Comparison of ENCODE assay signal across 1 cellular context in the genomic region with DNA sequence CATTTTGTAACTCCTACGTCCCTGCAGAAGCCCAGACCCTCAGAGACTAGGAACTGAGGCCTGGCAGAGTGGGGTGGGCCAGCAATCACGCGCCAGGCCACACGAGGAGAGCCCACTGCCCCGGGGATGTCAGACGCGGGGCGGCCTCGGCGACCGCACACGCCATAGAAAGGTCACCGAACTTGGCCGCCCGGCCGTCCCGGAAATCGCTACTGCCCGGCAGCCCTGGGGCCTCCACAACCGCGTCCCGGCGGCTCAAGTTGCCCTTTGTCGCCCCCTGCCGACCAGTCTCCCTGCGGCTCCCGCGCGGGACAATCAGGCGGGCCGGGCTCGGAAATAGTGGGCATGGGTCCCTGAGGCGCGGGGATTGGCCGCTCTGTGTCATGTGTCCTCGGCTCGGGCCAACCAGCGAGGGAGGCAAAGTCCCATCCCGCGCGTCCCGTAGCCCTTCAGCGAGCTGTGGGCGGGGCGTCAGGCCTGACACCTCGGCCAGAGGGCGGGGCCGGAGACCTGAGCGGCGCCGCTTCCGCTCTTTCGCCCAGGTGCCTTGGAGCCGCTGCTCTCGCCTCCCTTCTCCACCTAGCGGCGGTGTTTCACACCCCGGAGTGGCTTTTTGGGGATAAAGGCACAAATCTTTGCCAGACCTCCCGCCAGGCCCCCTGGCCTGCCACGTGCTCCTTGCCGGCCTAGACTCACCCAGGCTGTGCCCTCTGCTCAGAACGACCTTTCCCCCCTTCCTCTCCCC.
TF ChIP-seq lines count a peak whose summit lies in the region.

No MANE protein-coding gene starts in this region.

TF ChIP-seq in K562, 482 proteins besides CTCF, POLR2A, EP300 and RAD21 (continued from another document and continues in another):
- TF ChIP-seq HOMEZ (CRISPR knock-in tag; IDR thresholded peaks at IDR 0.05) (no peak), PRDM10 (IDR thresholded peaks at IDR 0.05; ENCODE audit: partially characterized antibody) (peak; percentile 9), ZNF384 (IDR thresholded peaks at IDR 0.05; ENCODE audit: low read depth, low read length) (no peak), ZNF584 (CRISPR knock-in tag; IDR thresholded peaks at IDR 0.05; ENCODE audit: low read depth) (0 out of 2 replicates have a peak, but pooled peaks have one; percentile 50), TSC22D4 (tag; IDR thresholded peaks at IDR 0.05) (no peak), ILF3 (IDR thresholded peaks at IDR 0.05; ENCODE audit: borderline replicate concordance) (no peak), MTA1 (IDR thresholded peaks at IDR 0.05; ENCODE audit: borderline replicate concordance) (no peak), NFRKB (IDR thresholded peaks at IDR 0.05; ENCODE audit: low read depth) (peak; percentile 53), POLR2AphosphoS2 (IDR thresholded peaks at IDR 0.05; ENCODE audit: low read length) (no peak), JUNB (CRISPR knock-in tag; conservative IDR thresholded peaks at IDR 0.05) (no peak), NR2C1 (IDR thresholded peaks at IDR 0.05) (peak; percentile 26), NR2C1 (tag; IDR thresholded peaks at IDR 0.05) (peak; percentile 79), POLR2AphosphoS5 (IDR thresholded peaks at IDR 0.05; ENCODE audit: control insufficient read depth, insufficient read depth, low read depth, low read length) (0 out of 2 replicates have a peak, but pooled peaks have one; percentile 17), ZNF507 (tag; conservative IDR thresholded peaks at IDR 0.05) (no peak), SRSF7 (optimal IDR thresholded peaks at IDR 0.05; ENCODE audit: low read depth, low read length) (no peak), ZNF224 (CRISPR knock-in tag; IDR thresholded peaks at IDR 0.05) (no peak), PREB (CRISPR knock-in tag; IDR thresholded peaks at IDR 0.05) (no peak), MTF1 (CRISPR knock-in tag; IDR thresholded peaks at IDR 0.05; ENCODE audit: borderline replicate concordance) (no peak), SREBF1 (IDR thresholded peaks at IDR 0.05; ENCODE audit: borderline replicate concordance, low read depth, low read length) (no peak), PTTG1 (tag; IDR thresholded peaks at IDR 0.05; ENCODE audit: low read depth) (no peak), ELF2 (CRISPR knock-in tag; IDR thresholded peaks at IDR 0.05) (no peak), ELK1 (CRISPR knock-in tag; IDR thresholded peaks at IDR 0.05) (no peak), NCOA4 (IDR thresholded peaks at IDR 0.05; ENCODE audit: partially characterized antibody) (no peak), ZNF316 (IDR thresholded peaks at IDR 0.05) (no peak), KHSRP (IDR thresholded peaks at IDR 0.05) (no peak), ZNF431 (CRISPR knock-in tag; IDR thresholded peaks at IDR 0.05) (no peak), COPS2 (conservative IDR thresholded peaks at IDR 0.05) (no peak), NFE2L1 (tag; IDR thresholded peaks at IDR 0.05; ENCODE audit: borderline replicate concordance, low read depth) (no peak), GABPB2 (CRISPR knock-in tag; conservative IDR thresholded peaks at IDR 0.05) (no peak), ZNF24 (IDR thresholded peaks at IDR 0.05) (no peak), PHB2 (IDR thresholded peaks at IDR 0.05; ENCODE audit: low read depth) (no peak), ZNF354B (CRISPR knock-in tag; IDR thresholded peaks at IDR 0.05) (no peak), CEBPZ (IDR thresholded peaks at IDR 0.05; ENCODE audit: borderline replicate concordance, low read depth, low read length) (no peak), ZNF551 (CRISPR knock-in tag; IDR thresholded peaks at IDR 0.05) (no peak), NEUROD1 (IDR thresholded peaks at IDR 0.05; ENCODE audit: borderline replicate concordance, low read depth, low read length, partially characterized antibody) (peak; percentile 49), THRB (CRISPR knock-in tag; conservative IDR thresholded peaks at IDR 0.05) (no peak), NKRF (IDR thresholded peaks at IDR 0.05; ENCODE audit: borderline replicate concordance) (no peak), NR1H2 (CRISPR knock-in tag; IDR thresholded peaks at IDR 0.05) (no peak), ZNF395 (CRISPR knock-in tag; IDR thresholded peaks at IDR 0.05) (peak; percentile 82)
- TF ChIP-seq, protein P1, sequence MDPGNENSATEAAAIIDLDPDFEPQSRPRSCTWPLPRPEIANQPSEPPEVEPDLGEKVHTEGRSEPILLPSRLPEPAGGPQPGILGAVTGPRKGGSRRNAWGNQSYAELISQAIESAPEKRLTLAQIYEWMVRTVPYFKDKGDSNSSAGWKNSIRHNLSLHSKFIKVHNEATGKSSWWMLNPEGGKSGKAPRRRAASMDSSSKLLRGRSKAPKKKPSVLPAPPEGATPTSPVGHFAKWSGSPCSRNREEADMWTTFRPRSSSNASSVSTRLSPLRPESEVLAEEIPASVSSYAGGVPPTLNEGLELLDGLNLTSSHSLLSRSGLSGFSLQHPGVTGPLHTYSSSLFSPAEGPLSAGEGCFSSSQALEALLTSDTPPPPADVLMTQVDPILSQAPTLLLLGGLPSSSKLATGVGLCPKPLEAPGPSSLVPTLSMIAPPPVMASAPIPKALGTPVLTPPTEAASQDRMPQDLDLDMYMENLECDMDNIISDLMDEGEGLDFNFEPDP (CRISPR knock-in tag; IDR thresholded peaks at IDR 0.05), result no peak
- TF ChIP-seq, protein P2, sequence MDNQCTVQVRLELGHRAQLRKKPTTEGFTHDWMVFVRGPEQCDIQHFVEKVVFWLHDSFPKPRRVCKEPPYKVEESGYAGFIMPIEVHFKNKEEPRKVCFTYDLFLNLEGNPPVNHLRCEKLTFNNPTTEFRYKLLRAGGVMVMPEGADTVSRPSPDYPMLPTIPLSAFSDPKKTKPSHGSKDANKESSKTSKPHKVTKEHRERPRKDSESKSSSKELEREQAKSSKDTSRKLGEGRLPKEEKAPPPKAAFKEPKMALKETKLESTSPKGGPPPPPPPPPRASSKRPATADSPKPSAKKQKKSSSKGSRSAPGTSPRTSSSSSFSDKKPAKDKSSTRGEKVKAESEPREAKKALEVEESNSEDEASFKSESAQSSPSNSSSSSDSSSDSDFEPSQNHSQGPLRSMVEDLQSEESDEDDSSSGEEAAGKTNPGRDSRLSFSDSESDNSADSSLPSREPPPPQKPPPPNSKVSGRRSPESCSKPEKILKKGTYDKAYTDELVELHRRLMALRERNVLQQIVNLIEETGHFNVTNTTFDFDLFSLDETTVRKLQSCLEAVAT (IDR thresholded peaks at IDR 0.05), result no peak
